ENCODE assay signal across 6 cellular contexts in the genomic region with DNA sequence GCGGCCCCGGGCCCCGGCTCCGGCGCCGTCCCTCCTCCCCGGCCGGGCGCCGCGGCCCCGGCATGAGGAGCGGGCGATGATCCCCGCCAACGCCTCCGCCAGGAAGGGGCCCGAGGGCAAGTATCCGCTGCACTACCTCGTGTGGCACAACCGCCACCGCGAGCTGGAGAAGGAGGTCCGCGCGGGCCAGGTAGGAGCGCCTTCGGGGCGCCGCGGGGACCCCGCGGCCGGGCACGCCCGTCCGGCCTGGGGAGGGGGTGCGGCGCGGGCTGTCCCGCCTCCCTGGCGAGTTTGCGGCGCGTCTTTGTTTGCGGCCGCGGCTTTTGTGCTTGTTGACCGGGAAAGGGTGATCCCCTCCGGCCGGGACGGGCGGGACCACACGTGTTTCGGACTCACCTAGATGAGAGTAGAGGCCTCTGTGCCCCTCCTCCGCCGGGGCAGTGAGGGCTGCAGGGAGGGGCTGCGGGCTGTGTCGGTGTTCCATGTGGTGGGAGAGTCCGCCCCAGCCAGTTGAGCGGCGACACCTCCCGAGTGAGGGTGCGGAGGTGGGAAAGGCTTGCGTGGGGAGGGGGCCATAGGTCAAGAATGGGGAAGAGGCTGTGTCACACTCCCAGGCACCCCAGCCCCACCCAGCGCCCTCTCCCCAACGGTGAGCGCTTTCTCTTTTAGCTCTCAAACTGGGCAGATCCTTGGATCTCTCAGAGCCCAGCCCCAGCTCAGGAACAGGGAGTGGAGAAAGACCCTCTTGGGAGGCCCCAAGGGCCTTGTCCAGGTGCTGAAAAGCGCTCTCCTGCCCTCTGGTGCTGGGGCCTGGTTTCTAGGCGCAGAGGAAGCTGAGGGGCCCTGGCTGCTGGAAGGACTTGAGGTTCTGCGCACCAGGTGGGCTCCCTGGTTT. TPM values are rescaled to one million over a fixed set of nuclear protein-coding genes. Genes with fewer than 3 reads are reported as not detected.
A peak's percentile ranks its signal among the peaks of the same experiment; 100 is the strongest.
DNase-seq lines count a peak whose midpoint lies in the region; ATAC-seq and TF ChIP-seq lines count a peak whose summit lies in the region.

No MANE protein-coding gene starts in this region.

- H3K27ac Mint-ChIP-seq in Calu3 (ENCODE audit: unreplicated experiment): no peak overlapping the region
- H3K27ac Mint-ChIP-seq in central memory CD8-positive, alpha-beta T cell (ENCODE audit: low read depth): no peak overlapping the region

- no peaks in the 10 kb centered on the region for H3K27me3 ChIP-seq in osteoblast (ENCODE audit: insufficient read depth, low read length)

- no peaks in the 10 kb centered on the region for H3K27me3 Mint-ChIP-seq in Calu3 (ENCODE audit: unreplicated experiment)
- H3K27me3 Mint-ChIP-seq in central memory CD8-positive, alpha-beta T cell: no peaks in the 10 kb centered on the region

- CTCF ChIA-PET in Calu3 (lab: Charles Lee): interaction anchor here (0.6 to 3.4 kb wide), 6 partner anchors 13 to 535 kb away, joined by 3 to 36 read pairs (median 4); a partner anchor contains a TSS

- H3K27ac ChIP-seq in osteoblast (ENCODE audit: low read depth, low read length): no peak overlapping the region

- H3K4me1 Mint-ChIP-seq in Calu3 (ENCODE audit: low read depth, unreplicated experiment): peaks cover 31% of the 10 kb centered on the region
- H3K4me1 Mint-ChIP-seq in central memory CD8-positive, alpha-beta T cell: peaks cover 26% of the 10 kb centered on the region

- no peak for ATAC-seq in central memory CD8-positive, alpha-beta T cell (replicated peaks; ENCODE audit: extremely low read depth, poor library complexity, severe bottlenecking)
- no peak for ATAC-seq in activated CD4-positive, CD25-positive, alpha-beta regulatory T cell treated with anti-CD3 and anti-CD28 coated beads, Interleukin-2, amount 50 U/mL, for 24 hours

- H4K20me1 ChIP-seq in osteoblast (ENCODE audit: insufficient read depth, low read length): peaks cover 28% of the 10 kb centered on the region

- intact Hi-C loops in Calu3 (cut with micrococcal nuclease; ENCODE audit: unreplicated experiment): no loop called here

- peaks cover 2% of the 10 kb centered on the region for H3K79me2 ChIP-seq in osteoblast (ENCODE audit: insufficient read depth, low read length)

- DNase-seq in Calu3 (peak; percentile 51), MV-4-11 (lab: John Stamatoyannopoulos, UW) (peak; percentile 22), osteoblast (ENCODE audit: insufficient read length, low spot score, missing footprints) (no peak), NCI-H2081 treated with DMSO at 0.1 percent for 48 hours (lab: John Stamatoyannopoulos, UW) (no peak)
- DNase-seq in central memory CD8-positive, alpha-beta T cell (ENCODE audit: low spot score in 2 of 2): no peak

- BruUV-seq in Calu3 (replicated peaks; lab: Mats Ljungman, UMichigan): no TSS peak

- H3K36me3 Mint-ChIP-seq in Calu3 (ENCODE audit: insufficient read depth, unreplicated experiment): peaks cover 50% of the 10 kb centered on the region
- H3K36me3 Mint-ChIP-seq in central memory CD8-positive, alpha-beta T cell (ENCODE audit: insufficient read depth): peaks cover 2% of the 10 kb centered on the region

- H3K36me3 ChIP-seq in osteoblast (ENCODE audit: insufficient read depth, low read length): no peaks in the 10 kb centered on the region

- H3K4me2 ChIP-seq in osteoblast (ENCODE audit: insufficient read depth, low read length): peak overlapping the region; percentile 78

- H3K9me3 Mint-ChIP-seq in Calu3 (ENCODE audit: low read depth, unreplicated experiment): no peaks in the 10 kb centered on the region
- H3K9me3 Mint-ChIP-seq in central memory CD8-positive, alpha-beta T cell: no peaks in the 10 kb centered on the region

- H3K4me1 ChIP-seq in osteoblast (ENCODE audit: insufficient read depth, low read length): peaks cover 42% of the 10 kb centered on the region

- H3K9me3 ChIP-seq in osteoblast (ENCODE audit: low read depth, low read length): no peaks in the 10 kb centered on the region

- peak overlapping the region; percentile 79 for H3K4me3 Mint-ChIP-seq in Calu3 (ENCODE audit: low read depth, unreplicated experiment)
- peak overlapping the region; percentile 81 for H3K4me3 Mint-ChIP-seq in central memory CD8-positive, alpha-beta T cell

- H2AFZ ChIP-seq in osteoblast (ENCODE audit: low read length): peak overlapping the region; percentile 41

- TF ChIP-seq CTCF in Calu3 (IDR thresholded peaks at IDR 0.05; ENCODE audit: unreplicated experiment): peak; percentile 17
- TF ChIP-seq CTCF in osteoblast (IDR thresholded peaks at IDR 0.05; ENCODE audit: extremely low read depth, low read depth, low read length): peak; percentile 16

- peak overlapping the region; percentile 72 for H3K4me3 ChIP-seq in osteoblast (ENCODE audit: insufficient read depth, low read length)

RNA-seq across cellular contexts. Expression of a gene that starts 0.9 kb away (rescaled TPM):
- total RNA-seq in Calu3 (2022) (8.8 TPM in 2 replicates), osteoblast (13.0 and 18.5 TPM in 2 replicates)

RNA-seq across cellular contexts. Expression of a gene that starts 4.3 kb away (rescaled TPM):
- total RNA-seq in Calu3 (2022) (46.3 and 47.7 TPM in 2 replicates), osteoblast (31.8 and 34.4 TPM in 2 replicates)

RNA-seq across cellular contexts. Expression of a gene that starts 25.3 kb away (rescaled TPM):
- total RNA-seq in Calu3 (2022) (32.8 and 35.1 TPM in 2 replicates), osteoblast (57.2 and 57.5 TPM in 2 replicates)

RNA-seq across cellular contexts. Expression of a gene that starts 27.0 kb away (rescaled TPM):
- total RNA-seq in Calu3 (2022): 12.5 and 12.9 TPM in 2 replicates
- total RNA-seq in osteoblast: 8.8 and 9.4 TPM in 2 replicates

RNA-seq across cellular contexts. Expression of a gene that starts 28.9 kb away (rescaled TPM):
- total RNA-seq in Calu3 (2022): 0.47 and 0.49 TPM in 2 replicates
- 12.7 and 20.3 TPM in 2 replicates for total RNA-seq in osteoblast

Comparison
In these comparisons a context has a peak if more than half of its experiments do, and no peak if none do; other contexts are left out.
1. DNase-seq: peak in Calu3 (single experiment) and MV-4-11 (single experiment); none in central memory CD8-positive, alpha-beta T cell (0 of 2), osteoblast (single experiment) and NCI-H2081 treated with DMSO at 0.1 percent for 48 hours (single experiment).